Comparison of ENCODE assay signal across 8 cellular contexts in the genomic region with DNA sequence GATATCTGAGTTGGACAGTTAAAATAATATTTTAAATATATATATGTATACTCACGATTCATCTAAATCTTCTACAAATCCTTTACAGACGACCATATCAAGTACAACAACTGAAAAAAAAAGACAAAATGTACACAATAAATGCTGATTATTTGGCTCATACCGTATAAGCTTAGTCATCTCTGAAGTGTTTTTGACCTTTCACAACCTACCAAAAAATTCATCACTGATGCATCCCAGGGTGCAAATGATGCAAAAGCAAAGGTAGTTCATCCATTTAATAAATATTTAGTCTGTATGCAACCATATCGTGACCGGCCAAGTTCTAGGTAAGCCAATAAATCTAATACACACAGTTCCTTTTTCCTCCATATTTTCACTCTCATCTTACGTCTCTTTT. TPM values are rescaled to one million over a fixed set of nuclear protein-coding genes. Genes with fewer than 3 reads are reported as not detected.
DNase-seq lines count a peak whose midpoint lies in the region; ATAC-seq and TF ChIP-seq lines count a peak whose summit lies in the region.

No MANE protein-coding gene starts in this region.

- H4K20me1 ChIP-seq in OCI-LY7 (ENCODE audit: insufficient read depth, low read length), result no peaks in the 10 kb centered on the region

- H3K79me2 ChIP-seq in OCI-LY7 (ENCODE audit: insufficient read depth, low read depth, low read length) (peaks cover 30% of the 10 kb centered on the region), trophoblast cell (ENCODE audit: control insufficient read depth, insufficient read depth, low read length, poor library complexity) (peaks cover 7% of the 10 kb centered on the region)

- BruUV-seq in OCI-LY7 (replicated peaks; lab: Mats Ljungman, UMichigan), result no TSS peak

- no peak overlapping the region for H3K14ac ChIP-seq in trophoblast cell (ENCODE audit: low read length)

- DNase-seq in ELR (ENCODE audit: low read depth), result peak; percentile 61
- DNase-seq in OCI-LY7 (ENCODE audit: low spot score), result no peak
- DNase-seq in epithelial cell of prostate (ENCODE audit: low read depth, low spot score), result no peak
- peak in 1 of 2 donors; percentile 27 for DNase-seq in trophoblast cell
- no peak for DNase-seq in OCI-M1 (lab: John Stamatoyannopoulos, UW)
- DNase-seq in putamen (ENCODE audit: low spot score), result no peak
- DNase-seq in NK-92 treated with Interleukin-12 subunit alpha and Interleukin-12 subunit beta, amount 100 ng/mL, for 24 hours (lab: John Stamatoyannopoulos, UW), result no peak

- no peaks in the 10 kb centered on the region for H3K9me2 ChIP-seq in OCI-LY7 (ENCODE audit: insufficient read depth, low read length)

- H3K9ac ChIP-seq in trophoblast cell (ENCODE audit: low read length), result no peak overlapping the region

- H2AFZ ChIP-seq in OCI-LY7 (ENCODE audit: low read length) (peak overlapping the region; percentile 69; the same call in 1 of the 2 replicates), trophoblast cell (ENCODE audit: insufficient read depth, low read length, poor library complexity) (no peak overlapping the region)

- 100% methylated on average over 1 of the region's 6 CpGs for WGBS in trophoblast cell (ENCODE audit: extremely low coverage, insufficient coverage, insufficient read length)

- no peak overlapping the region for H4K12ac ChIP-seq in trophoblast cell (ENCODE audit: low read depth, low read length)

- H3K4me3 ChIP-seq in OCI-LY7 (ENCODE audit: low read depth, low read length, poor library complexity, severe bottlenecking), result peak overlapping the region; percentile 90
- no peak overlapping the region for H3K4me3 ChIP-seq in trophoblast cell (ENCODE audit: low read depth, low read length)

- CTCF ChIA-PET in OCI-LY7 (lab: Charles Lee; ENCODE audit: unreplicated experiment), result no interaction called here

- H3K18ac ChIP-seq in trophoblast cell (ENCODE audit: low read length), result no peak overlapping the region

- no peak overlapping the region for H2BK5ac ChIP-seq in trophoblast cell (ENCODE audit: low read depth, low read length, poor library complexity)

- H4K8ac ChIP-seq in trophoblast cell (ENCODE audit: low read depth, low read length), result no peak overlapping the region

- H2BK12ac ChIP-seq in trophoblast cell (ENCODE audit: low read length), result no peak overlapping the region

- H3K36me3 ChIP-seq in OCI-LY7 (ENCODE audit: insufficient read depth, low read length) (peaks cover 40% of the 10 kb centered on the region), trophoblast cell (ENCODE audit: control insufficient read depth in 1 of 2, insufficient read depth in 2 of 2, low read length in 2 of 2) (peaks cover 6 to 14% of the 10 kb centered on the region in 2 experiments)

- POLR2A ChIA-PET in OCI-LY7 (lab: Charles Lee), result interaction anchor here (1.0 kb wide), 1 partner anchor 27 kb away, joined by 3 read pairs; no protein-coding TSS in a partner anchor

- H2BK120ac ChIP-seq in trophoblast cell (ENCODE audit: insufficient read depth, low read length, poor library complexity), result no peak overlapping the region

- intact Hi-C loops in OCI-LY7 (cut with micrococcal nuclease; ENCODE audit: unreplicated experiment), result loop anchor here (10.0 kb wide), 1 partner anchor 1491 kb away; the partner anchor contains the start of gene RTTN

- H3K79me1 ChIP-seq in trophoblast cell (ENCODE audit: low read length), result peaks cover 3% of the 10 kb centered on the region

- no peaks in the 10 kb centered on the region for H3K27me3 ChIP-seq in trophoblast cell (ENCODE audit: insufficient read depth, low read length)

- H3K4ac ChIP-seq in trophoblast cell (ENCODE audit: low read depth, low read length), result no peak overlapping the region

- H4K91ac ChIP-seq in trophoblast cell (ENCODE audit: low read depth, low read length), result no peak overlapping the region

- H3K27ac ChIP-seq in OCI-LY7 (ENCODE audit: low read depth, low read length, poor library complexity, severe bottlenecking) (peak overlapping the region; percentile 43), epithelial cell of prostate (peak overlapping the region; percentile 69), trophoblast cell (ENCODE audit: low read depth, low read length) (no peak overlapping the region)

- H3K9me3 ChIP-seq in OCI-LY7 (ENCODE audit: low read length) (no peaks in the 10 kb centered on the region), trophoblast cell (ENCODE audit: insufficient read depth, low read depth, low read length) (no peaks in the 10 kb centered on the region)

- H3K4me1 ChIP-seq in OCI-LY7 (ENCODE audit: insufficient read depth, low read length, poor library complexity, severe bottlenecking) (peaks cover 16% of the 10 kb centered on the region), trophoblast cell (ENCODE audit: control insufficient read depth in 1 of 2, insufficient read depth in 2 of 2, low read length in 2 of 2) (peaks cover 0 to 2% of the 10 kb centered on the region in 2 experiments)

- H3K4me2 ChIP-seq in OCI-LY7 (ENCODE audit: low read length), result peak overlapping the region; percentile 85
- peak overlapping the region; percentile 52 for H3K4me2 ChIP-seq in trophoblast cell (ENCODE audit: low read length)

- no peak overlapping the region for H2AK5ac ChIP-seq in trophoblast cell (ENCODE audit: low read length)

- H3K23ac ChIP-seq in trophoblast cell (ENCODE audit: low read length), result no peak overlapping the region

- TF ChIP-seq CTCF in OCI-LY7 (conservative IDR thresholded peaks at IDR 0.05; ENCODE audit: low read length), result no peak

- no peak for ATAC-seq in HG02623 (IDR thresholded peaks at IDR 0.05; ENCODE audit: unreplicated experiment)

RNA-seq across cellular contexts. Expression of gene TMX3, which starts 1.1 kb away (rescaled TPM):
- 14.8 and 16.6 TPM in 2 replicates for total RNA-seq in OCI-LY7 (2014; rRNA removed; shearing (Covaris generic))
- 25.9 and 27.3 TPM in 2 replicates for total RNA-seq in OCI-LY7 (2022)
- polyA plus RNA-seq in trophoblast cell (2013), result 28.5 and 29.7 TPM in 2 replicates
